ENCODE assay signal across 1 cellular context in genomic region chr4:14749910-14750309, GRCh38.
TF ChIP-seq lines count a peak whose summit lies in the region.

No MANE protein-coding gene starts in this region.

TF ChIP-seq in liver, 16 proteins besides CTCF, POLR2A, EP300 and RAD21 (continued from another document):
- TF ChIP-seq REST (IDR thresholded peaks at IDR 0.05): no peak
